Comparison of ENCODE assay signal across 1 cellular context in the genomic region with DNA sequence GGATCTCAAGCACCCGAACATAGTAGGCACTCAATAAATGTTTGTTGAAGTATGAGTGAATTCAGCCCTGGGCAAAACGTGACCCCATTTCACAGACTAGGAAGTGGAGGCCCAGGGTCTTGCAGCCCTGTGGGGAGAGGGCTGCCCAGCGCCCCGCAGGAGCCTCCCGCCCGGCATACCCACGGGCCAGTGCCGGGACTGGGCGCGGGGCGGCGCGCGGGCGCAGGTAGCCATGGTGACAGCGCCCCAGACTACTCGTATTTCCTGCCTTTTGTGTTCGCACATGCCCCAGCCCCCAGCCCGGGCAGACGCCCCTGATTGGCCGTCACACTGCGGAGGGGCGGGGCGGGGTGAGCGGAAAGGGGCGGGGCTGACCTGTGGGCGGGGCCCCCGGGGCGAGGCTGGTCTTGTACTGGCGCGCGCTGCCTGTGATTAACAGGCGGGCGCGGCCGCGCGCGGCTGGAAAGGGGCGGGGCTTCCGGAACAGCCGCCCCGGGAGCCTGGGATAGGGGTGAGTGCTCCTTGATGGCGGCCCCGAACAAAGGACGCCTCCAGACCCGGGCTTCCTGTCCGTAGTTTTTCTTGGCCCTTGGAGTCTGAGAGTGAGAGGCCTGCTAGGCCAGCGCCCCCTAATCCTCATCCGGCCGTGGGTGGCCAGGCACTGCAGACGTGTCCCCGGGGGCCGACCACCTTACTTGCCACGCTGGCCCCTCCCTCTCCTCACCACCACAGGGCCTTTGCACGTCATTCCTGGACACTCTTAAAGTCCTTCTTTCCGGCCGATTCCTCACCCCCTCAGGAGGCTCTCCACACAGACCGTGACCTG.
A peak's percentile ranks its signal among the peaks of the same experiment; 100 is the strongest.
TF ChIP-seq lines count a peak whose summit lies in the region.

No MANE protein-coding gene starts in this region.

TF ChIP-seq in HepG2, 621 proteins besides CTCF, POLR2A, EP300 and RAD21 (continued from another document and continues in another):
- TF ChIP-seq HMG20A (CRISPR knock-in tag; IDR thresholded peaks at IDR 0.05; ENCODE audit: borderline replicate concordance), result no peak
- TF ChIP-seq, protein P1, sequence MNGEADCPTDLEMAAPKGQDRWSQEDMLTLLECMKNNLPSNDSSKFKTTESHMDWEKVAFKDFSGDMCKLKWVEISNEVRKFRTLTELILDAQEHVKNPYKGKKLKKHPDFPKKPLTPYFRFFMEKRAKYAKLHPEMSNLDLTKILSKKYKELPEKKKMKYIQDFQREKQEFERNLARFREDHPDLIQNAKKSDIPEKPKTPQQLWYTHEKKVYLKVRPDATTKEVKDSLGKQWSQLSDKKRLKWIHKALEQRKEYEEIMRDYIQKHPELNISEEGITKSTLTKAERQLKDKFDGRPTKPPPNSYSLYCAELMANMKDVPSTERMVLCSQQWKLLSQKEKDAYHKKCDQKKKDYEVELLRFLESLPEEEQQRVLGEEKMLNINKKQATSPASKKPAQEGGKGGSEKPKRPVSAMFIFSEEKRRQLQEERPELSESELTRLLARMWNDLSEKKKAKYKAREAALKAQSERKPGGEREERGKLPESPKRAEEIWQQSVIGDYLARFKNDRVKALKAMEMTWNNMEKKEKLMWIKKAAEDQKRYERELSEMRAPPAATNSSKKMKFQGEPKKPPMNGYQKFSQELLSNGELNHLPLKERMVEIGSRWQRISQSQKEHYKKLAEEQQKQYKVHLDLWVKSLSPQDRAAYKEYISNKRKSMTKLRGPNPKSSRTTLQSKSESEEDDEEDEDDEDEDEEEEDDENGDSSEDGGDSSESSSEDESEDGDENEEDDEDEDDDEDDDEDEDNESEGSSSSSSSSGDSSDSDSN (CRISPR knock-in tag; IDR thresholded peaks at IDR 0.05), result 0 out of 2 replicates have a peak, but pooled peaks have one; percentile 22
- TF ChIP-seq, protein P2, sequence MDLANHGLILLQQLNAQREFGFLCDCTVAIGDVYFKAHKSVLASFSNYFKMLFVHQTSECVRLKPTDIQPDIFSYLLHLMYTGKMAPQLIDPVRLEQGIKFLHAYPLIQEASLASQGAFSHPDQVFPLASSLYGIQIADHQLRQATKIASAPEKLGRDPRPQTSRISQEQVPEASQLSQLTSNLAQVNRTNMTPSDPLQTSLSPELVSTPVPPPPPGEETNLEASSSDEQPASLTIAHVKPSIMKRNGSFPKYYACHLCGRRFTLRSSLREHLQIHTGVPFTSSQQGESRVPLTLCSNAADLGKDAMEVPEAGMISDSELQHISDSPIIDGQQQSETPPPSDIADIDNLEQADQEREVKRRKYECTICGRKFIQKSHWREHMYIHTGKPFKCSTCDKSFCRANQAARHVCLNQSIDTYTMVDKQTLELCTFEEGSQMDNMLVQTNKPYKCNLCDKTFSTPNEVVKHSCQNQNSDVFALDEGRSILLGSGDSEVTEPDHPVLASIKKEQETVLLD (CRISPR knock-in tag; IDR thresholded peaks at IDR 0.05; ENCODE audit: low read depth), result no peak
- no peak; the same call in 1 of the 2 replicates for TF ChIP-seq ZBTB8A (CRISPR knock-in tag; IDR thresholded peaks at IDR 0.05; ENCODE audit: borderline replicate concordance, low read depth)
- TF ChIP-seq ZFP90 (CRISPR knock-in tag; IDR thresholded peaks at IDR 0.05; ENCODE audit: borderline replicate concordance), result no peak
- peak; percentile 50 for TF ChIP-seq AGO2 (optimal IDR thresholded peaks at IDR 0.05; ENCODE audit: low read depth, low read length)
- TF ChIP-seq ASH2L (IDR thresholded peaks at IDR 0.05; ENCODE audit: insufficient read length, low read depth, low read length), result no peak
- TF ChIP-seq, protein P3, sequence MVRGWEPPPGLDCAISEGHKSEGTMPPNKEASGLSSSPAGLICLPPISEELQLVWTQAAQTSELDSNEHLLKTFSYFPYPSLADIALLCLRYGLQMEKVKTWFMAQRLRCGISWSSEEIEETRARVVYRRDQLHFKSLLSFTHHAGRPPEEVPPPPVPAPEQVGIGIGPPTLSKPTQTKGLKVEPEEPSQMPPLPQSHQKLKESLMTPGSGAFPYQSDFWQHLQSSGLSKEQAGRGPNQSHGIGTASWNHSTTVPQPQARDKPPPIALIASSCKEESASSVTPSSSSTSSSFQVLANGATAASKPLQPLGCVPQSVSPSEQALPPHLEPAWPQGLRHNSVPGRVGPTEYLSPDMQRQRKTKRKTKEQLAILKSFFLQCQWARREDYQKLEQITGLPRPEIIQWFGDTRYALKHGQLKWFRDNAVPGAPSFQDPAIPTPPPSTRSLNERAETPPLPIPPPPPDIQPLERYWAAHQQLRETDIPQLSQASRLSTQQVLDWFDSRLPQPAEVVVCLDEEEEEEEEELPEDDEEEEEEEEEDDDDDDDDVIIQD (CRISPR knock-in tag; IDR thresholded peaks at IDR 0.05; ENCODE audit: low read depth), result 0 out of 2 replicates have a peak, but pooled peaks have one; percentile 14
- TF ChIP-seq FOXK1 (CRISPR knock-in tag; IDR thresholded peaks at IDR 0.05; ENCODE audit: borderline replicate concordance, low read depth), result no peak; the same call in 1 of the 2 replicates
- TF ChIP-seq, protein P4, sequence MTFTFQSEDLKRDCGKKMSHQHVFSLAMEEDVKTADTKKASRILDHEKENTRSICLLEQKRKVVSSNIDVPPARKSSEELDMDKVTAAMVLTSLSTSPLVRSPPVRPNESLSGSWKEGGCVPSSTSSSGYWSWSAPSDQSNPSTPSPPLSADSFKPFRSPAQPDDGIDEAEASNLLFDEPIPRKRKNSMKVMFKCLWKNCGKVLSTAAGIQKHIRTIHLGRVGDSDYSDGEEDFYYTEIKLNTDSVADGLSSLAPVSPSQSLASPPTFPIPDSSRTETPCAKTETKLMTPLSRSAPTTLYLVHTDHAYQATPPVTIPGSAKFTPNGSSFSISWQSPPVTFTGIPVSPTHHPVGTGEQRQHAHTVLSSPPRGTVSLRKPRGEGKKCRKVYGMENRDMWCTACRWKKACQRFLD (CRISPR knock-in tag; IDR thresholded peaks at IDR 0.05; ENCODE audit: borderline replicate concordance), result 0 out of 2 replicates have a peak, but pooled peaks have one; percentile 46
- TF ChIP-seq ARNTL (CRISPR knock-in tag; IDR thresholded peaks at IDR 0.05), result peak; percentile 19; the same call in 1 of the 2 replicates
- TF ChIP-seq, protein P5, sequence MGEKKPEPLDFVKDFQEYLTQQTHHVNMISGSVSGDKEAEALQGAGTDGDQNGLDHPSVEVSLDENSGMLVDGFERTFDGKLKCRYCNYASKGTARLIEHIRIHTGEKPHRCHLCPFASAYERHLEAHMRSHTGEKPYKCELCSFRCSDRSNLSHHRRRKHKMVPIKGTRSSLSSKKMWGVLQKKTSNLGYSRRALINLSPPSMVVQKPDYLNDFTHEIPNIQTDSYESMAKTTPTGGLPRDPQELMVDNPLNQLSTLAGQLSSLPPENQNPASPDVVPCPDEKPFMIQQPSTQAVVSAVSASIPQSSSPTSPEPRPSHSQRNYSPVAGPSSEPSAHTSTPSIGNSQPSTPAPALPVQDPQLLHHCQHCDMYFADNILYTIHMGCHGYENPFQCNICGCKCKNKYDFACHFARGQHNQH (CRISPR knock-in tag; IDR thresholded peaks at IDR 0.05), result 0 out of 2 replicates have a peak, but pooled peaks have one; percentile 31
- peak; percentile 49; the same call in 1 of the 2 replicates for TF ChIP-seq ZFY (CRISPR knock-in tag; IDR thresholded peaks at IDR 0.05)
- TF ChIP-seq RNF2 (conservative IDR thresholded peaks at IDR 0.05; ENCODE audit: low read depth), result no peak
- TF ChIP-seq RXRA (CRISPR knock-in tag; IDR thresholded peaks at IDR 0.05), result no peak; the same call in 1 of the 2 replicates
- TF ChIP-seq, protein P6, sequence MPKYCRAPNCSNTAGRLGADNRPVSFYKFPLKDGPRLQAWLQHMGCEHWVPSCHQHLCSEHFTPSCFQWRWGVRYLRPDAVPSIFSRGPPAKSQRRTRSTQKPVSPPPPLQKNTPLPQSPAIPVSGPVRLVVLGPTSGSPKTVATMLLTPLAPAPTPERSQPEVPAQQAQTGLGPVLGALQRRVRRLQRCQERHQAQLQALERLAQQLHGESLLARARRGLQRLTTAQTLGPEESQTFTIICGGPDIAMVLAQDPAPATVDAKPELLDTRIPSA (CRISPR knock-in tag; IDR thresholded peaks at IDR 0.05; ENCODE audit: borderline replicate concordance), result no peak
- TF ChIP-seq PHF21A (CRISPR knock-in tag; IDR thresholded peaks at IDR 0.05), result peak; percentile 60; the same call in 1 of the 2 replicates
- no peak for TF ChIP-seq ZNF530 (CRISPR knock-in tag; IDR thresholded peaks at IDR 0.05; ENCODE audit: low read depth)
- TF ChIP-seq ZNF773 (CRISPR knock-in tag; IDR thresholded peaks at IDR 0.05; ENCODE audit: borderline replicate concordance), result 0 out of 2 replicates have a peak, but pooled peaks have one; percentile 41
- TF ChIP-seq ADNP (CRISPR knock-in tag; IDR thresholded peaks at IDR 0.05), result peak; percentile 89
- no peak for TF ChIP-seq ZKSCAN8 (CRISPR knock-in tag; IDR thresholded peaks at IDR 0.05; ENCODE audit: borderline replicate concordance)
- TF ChIP-seq ZNF121 (CRISPR knock-in tag; IDR thresholded peaks at IDR 0.05), result peak; percentile 12; the same call in 1 of the 2 replicates
- peak; percentile 66; the same call in 1 of the 2 replicates for TF ChIP-seq RFXAP (CRISPR knock-in tag; IDR thresholded peaks at IDR 0.05; ENCODE audit: borderline replicate concordance)
- no peak for TF ChIP-seq SMAD1 (CRISPR knock-in tag; IDR thresholded peaks at IDR 0.05; ENCODE audit: borderline replicate concordance, low read depth)
- TF ChIP-seq NFYB (CRISPR knock-in tag; IDR thresholded peaks at IDR 0.05), result peak; percentile 86
- TF ChIP-seq MXI1 (IDR thresholded peaks at IDR 0.05; ENCODE audit: borderline replicate concordance, low read depth, low read length), result peak; percentile 90; the same call in 2 of the 3 replicates
- TF ChIP-seq ZNF615 (CRISPR knock-in tag; IDR thresholded peaks at IDR 0.05; ENCODE audit: borderline replicate concordance), result no peak
- TF ChIP-seq, protein P7, sequence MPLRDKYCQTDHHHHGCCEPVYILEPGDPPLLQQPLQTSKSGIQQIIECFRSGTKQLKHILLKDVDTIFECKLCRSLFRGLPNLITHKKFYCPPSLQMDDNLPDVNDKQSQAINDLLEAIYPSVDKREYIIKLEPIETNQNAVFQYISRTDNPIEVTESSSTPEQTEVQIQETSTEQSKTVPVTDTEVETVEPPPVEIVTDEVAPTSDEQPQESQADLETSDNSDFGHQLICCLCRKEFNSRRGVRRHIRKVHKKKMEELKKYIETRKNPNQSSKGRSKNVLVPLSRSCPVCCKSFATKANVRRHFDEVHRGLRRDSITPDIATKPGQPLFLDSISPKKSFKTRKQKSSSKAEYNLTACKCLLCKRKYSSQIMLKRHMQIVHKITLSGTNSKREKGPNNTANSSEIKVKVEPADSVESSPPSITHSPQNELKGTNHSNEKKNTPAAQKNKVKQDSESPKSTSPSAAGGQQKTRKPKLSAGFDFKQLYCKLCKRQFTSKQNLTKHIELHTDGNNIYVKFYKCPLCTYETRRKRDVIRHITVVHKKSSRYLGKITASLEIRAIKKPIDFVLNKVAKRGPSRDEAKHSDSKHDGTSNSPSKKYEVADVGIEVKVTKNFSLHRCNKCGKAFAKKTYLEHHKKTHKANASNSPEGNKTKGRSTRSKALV (CRISPR knock-in tag; IDR thresholded peaks at IDR 0.05), result no peak
- peak; percentile 22; the same call in 1 of the 2 replicates for TF ChIP-seq TBX2 (CRISPR knock-in tag; IDR thresholded peaks at IDR 0.05; ENCODE audit: borderline replicate concordance)
- no peak for TF ChIP-seq ZNF652 (CRISPR knock-in tag; IDR thresholded peaks at IDR 0.05; ENCODE audit: borderline replicate concordance, low read depth)
- TF ChIP-seq ZNF878 (CRISPR knock-in tag; IDR thresholded peaks at IDR 0.05), result no peak
- TF ChIP-seq, protein P8, sequence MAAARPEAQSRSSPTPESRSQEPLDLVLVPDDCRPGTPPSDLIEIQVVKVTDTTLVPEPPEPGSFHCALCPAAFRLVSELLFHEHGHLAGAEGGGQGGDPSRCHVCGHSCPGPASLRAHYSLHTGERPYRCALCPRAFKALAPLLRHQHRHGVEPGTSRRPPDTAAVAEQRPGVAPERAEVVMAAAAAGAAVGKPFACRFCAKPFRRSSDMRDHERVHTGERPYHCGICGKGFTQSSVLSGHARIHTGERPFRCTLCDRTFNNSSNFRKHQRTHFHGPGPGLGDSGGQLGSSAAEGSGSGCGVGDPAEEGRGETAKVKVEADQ (CRISPR knock-in tag; IDR thresholded peaks at IDR 0.05; ENCODE audit: borderline replicate concordance), result no peak
- TF ChIP-seq KLF15 (CRISPR knock-in tag; IDR thresholded peaks at IDR 0.05; ENCODE audit: borderline replicate concordance), result no peak
- TF ChIP-seq ZNF333 (CRISPR knock-in tag; IDR thresholded peaks at IDR 0.05; ENCODE audit: borderline replicate concordance), result no peak
- TF ChIP-seq ZSCAN29 (CRISPR knock-in tag; conservative IDR thresholded peaks at IDR 0.05), result no peak
- TF ChIP-seq, protein P9, sequence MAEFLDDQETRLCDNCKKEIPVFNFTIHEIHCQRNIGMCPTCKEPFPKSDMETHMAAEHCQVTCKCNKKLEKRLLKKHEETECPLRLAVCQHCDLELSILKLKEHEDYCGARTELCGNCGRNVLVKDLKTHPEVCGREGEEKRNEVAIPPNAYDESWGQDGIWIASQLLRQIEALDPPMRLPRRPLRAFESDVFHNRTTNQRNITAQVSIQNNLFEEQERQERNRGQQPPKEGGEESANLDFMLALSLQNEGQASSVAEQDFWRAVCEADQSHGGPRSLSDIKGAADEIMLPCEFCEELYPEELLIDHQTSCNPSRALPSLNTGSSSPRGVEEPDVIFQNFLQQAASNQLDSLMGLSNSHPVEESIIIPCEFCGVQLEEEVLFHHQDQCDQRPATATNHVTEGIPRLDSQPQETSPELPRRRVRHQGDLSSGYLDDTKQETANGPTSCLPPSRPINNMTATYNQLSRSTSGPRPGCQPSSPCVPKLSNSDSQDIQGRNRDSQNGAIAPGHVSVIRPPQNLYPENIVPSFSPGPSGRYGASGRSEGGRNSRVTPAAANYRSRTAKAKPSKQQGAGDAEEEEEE (CRISPR knock-in tag; IDR thresholded peaks at IDR 0.05; ENCODE audit: borderline replicate concordance), result no peak
- TF ChIP-seq, protein P10, sequence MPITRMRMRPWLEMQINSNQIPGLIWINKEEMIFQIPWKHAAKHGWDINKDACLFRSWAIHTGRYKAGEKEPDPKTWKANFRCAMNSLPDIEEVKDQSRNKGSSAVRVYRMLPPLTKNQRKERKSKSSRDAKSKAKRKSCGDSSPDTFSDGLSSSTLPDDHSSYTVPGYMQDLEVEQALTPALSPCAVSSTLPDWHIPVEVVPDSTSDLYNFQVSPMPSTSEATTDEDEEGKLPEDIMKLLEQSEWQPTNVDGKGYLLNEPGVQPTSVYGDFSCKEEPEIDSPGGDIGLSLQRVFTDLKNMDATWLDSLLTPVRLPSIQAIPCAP (CRISPR knock-in tag; IDR thresholded peaks at IDR 0.05; ENCODE audit: low read depth), result no peak
- TF ChIP-seq ZNF34 (CRISPR knock-in tag; IDR thresholded peaks at IDR 0.05; ENCODE audit: borderline replicate concordance), result peak; percentile 52; the same call in 1 of the 2 replicates
- no peak for TF ChIP-seq PRPF4 (IDR thresholded peaks at IDR 0.05; ENCODE audit: low read depth, low read length, poor library complexity, severe bottlenecking)
- TF ChIP-seq, protein P11, sequence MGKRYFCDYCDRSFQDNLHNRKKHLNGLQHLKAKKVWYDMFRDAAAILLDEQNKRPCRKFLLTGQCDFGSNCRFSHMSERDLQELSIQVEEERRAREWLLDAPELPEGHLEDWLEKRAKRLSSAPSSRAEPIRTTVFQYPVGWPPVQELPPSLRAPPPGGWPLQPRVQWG (CRISPR knock-in tag; IDR thresholded peaks at IDR 0.05; ENCODE audit: borderline replicate concordance, low read depth), result no peak
- TF ChIP-seq, protein P12, sequence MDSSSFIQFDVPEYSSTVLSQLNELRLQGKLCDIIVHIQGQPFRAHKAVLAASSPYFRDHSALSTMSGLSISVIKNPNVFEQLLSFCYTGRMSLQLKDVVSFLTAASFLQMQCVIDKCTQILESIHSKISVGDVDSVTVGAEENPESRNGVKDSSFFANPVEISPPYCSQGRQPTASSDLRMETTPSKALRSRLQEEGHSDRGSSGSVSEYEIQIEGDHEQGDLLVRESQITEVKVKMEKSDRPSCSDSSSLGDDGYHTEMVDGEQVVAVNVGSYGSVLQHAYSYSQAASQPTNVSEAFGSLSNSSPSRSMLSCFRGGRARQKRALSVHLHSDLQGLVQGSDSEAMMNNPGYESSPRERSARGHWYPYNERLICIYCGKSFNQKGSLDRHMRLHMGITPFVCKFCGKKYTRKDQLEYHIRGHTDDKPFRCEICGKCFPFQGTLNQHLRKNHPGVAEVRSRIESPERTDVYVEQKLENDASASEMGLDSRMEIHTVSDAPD (CRISPR knock-in tag; IDR thresholded peaks at IDR 0.05), result no peak
